Comparison of ENCODE assay signal across 21 cellular contexts in the genomic region with DNA sequence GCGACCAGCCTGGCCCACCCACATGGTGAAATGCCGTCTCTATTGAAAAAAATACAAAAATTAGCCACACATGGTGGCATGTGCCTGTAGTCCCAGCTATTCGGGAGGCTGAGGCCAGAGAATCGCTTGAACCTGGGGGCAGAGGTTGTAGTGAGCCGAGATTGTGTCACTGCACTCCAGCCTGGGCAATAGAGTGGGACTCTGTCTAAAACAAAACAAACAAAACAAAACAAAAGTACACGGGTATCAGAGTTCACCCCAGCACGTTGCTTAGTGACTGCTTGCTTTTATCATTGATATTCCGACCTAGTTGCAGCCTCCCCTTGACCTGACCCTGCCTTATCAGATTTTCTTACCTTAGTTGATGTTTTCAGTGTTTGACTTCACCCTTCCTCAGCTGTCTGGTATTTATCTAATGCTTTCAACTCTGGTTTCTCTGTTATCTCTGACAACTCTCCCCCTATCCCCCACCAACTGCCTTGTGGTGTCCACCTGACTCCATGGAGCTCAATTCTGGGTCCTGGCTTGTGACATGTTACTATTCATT. TPM values are rescaled to one million over a fixed set of nuclear protein-coding genes. Genes with fewer than 3 reads are reported as not detected.
A peak's percentile ranks its signal among the peaks of the same experiment; 100 is the strongest.
DNase-seq lines count a peak whose midpoint lies in the region; TF ChIP-seq lines count a peak whose summit lies in the region.
"Had no signal": no experiment of that assay in that cellular context is flagged by ENCODE, and none has a peak within 500 bp of the region (broad histone marks: within the 10 kb centered on the region; RNA-seq: fewer than 3 reads in every experiment).

No MANE protein-coding gene starts in this region.

- H3K27me3 Mint-ChIP-seq in Caco-2 (ENCODE audit: insufficient read depth, unreplicated experiment) (no peaks in the 10 kb centered on the region), progenitor cell of endocrine pancreas (no peaks in the 10 kb centered on the region)

- H3K9me3 ChIP-seq in Caco-2 (no peaks in the 10 kb centered on the region), Peyer's patch (no peaks in the 10 kb centered on the region), ascending aorta (no peaks in the 10 kb centered on the region)
- H3K9me3 ChIP-seq: BE2C had no signal

- H3K4me1 ChIP-seq in Caco-2: peaks cover 30% of the 10 kb centered on the region
- peaks cover 0 to 5% (median 2%) of the 10 kb centered on the region in 4 donors for H3K4me1 ChIP-seq in Peyer's patch
- no peaks in the 10 kb centered on the region for H3K4me1 ChIP-seq in ascending aorta
- H3K4me1 ChIP-seq: BE2C had no signal

- H3K9me3 Mint-ChIP-seq in Caco-2 (ENCODE audit: unreplicated experiment) (no peaks in the 10 kb centered on the region), progenitor cell of endocrine pancreas (ENCODE audit: low read depth) (no peaks in the 10 kb centered on the region)

- TF ChIP-seq POLR2A in Peyer's patch (IDR thresholded peaks at IDR 0.05): no peak

- POLR2A ChIA-PET in Caco-2 (lab: Charles Lee): no interaction called here

- no peaks in the 10 kb centered on the region for H3K27me3 ChIP-seq in Caco-2 (replicated peaks; ENCODE audit: control insufficient read depth, insufficient read depth, low read length)
- no peaks in the 10 kb centered on the region for H3K27me3 ChIP-seq in Peyer's patch
- H3K27me3 ChIP-seq in ascending aorta: no peaks in the 10 kb centered on the region

- DNase-seq in Caco-2: peak; percentile 69 to 70
- peak in 2 of 3 donors; percentile 63 to 66 for DNase-seq in Peyer's patch
- DNase-seq in left kidney (ENCODE audit: low read depth, low spot score): peak; percentile 21
- DNase-seq in progenitor cell of endocrine pancreas (ENCODE audit: low spot score, unreplicated experiment): no peak
- no peak for DNase-seq in NCI-H2171 (lab: John Stamatoyannopoulos, UW)
- DNase-seq in NCI-H146 treated with DMSO at 0.1 percent for 48 hours (lab: John Stamatoyannopoulos, UW; ENCODE audit: unreplicated experiment): no peak
- no peak for DNase-seq in ascending aorta (ENCODE audit: low spot score in 2 of 2)
- DNase-seq: BE2C; CD4-positive, CD25-positive, alpha-beta regulatory T cell; COR-L47; GF-D8; H7; MM.1S; NCI-H1092; NCI-H146; NCI-H2081 treated with DMSO at 0.1 percent for 48 hours; NCI-H2227 treated with DMSO at 0.1 percent for 48 hours; NCI-H510A treated with DMSO at 0.1 percent for 48 hours; NCI-H774; PC-9 had no signal

- intact Hi-C loops in Caco-2 (cut with micrococcal nuclease; ENCODE audit: unreplicated experiment): loop anchor here (1.0 kb wide), 1 partner anchor 53 kb away; no protein-coding TSS in a partner anchor
- intact Hi-C loops in ascending aorta (cut with DNase I): no loop called here

- H3K36me3 ChIP-seq in Caco-2 (ENCODE audit: control insufficient read depth, insufficient read depth, low read length) (no peaks in the 10 kb centered on the region), Peyer's patch (no peaks in the 10 kb centered on the region), ascending aorta (no peaks in the 10 kb centered on the region)
- H3K36me3 ChIP-seq: BE2C had no signal

- H3K27ac ChIP-seq in Peyer's patch (peak overlapping the region in 3 of 4 donors; percentile 32 to 80 (median 79)), ascending aorta (no peak overlapping the region)
- H3K27ac ChIP-seq: PC-9, SJSA1 had no signal

- H3K27ac Mint-ChIP-seq in Caco-2 (ENCODE audit: unreplicated experiment) (no peak overlapping the region), progenitor cell of endocrine pancreas (peak overlapping the region; percentile 84)
- H3K27ac Mint-ChIP-seq: CD4-positive, CD25-positive, alpha-beta regulatory T cell had no signal

- H3K4me3 Mint-ChIP-seq in Caco-2 (ENCODE audit: unreplicated experiment) (peak overlapping the region; percentile 2), progenitor cell of endocrine pancreas (ENCODE audit: low read depth) (peak overlapping the region; percentile 39)
- H3K4me3 Mint-ChIP-seq: CD4-positive, CD25-positive, alpha-beta regulatory T cell had no signal

- CTCF ChIA-PET in Caco-2 (lab: Charles Lee): no interaction called here

- H3K4me1 Mint-ChIP-seq in Caco-2 (ENCODE audit: low read depth, unreplicated experiment): peaks cover 14% of the 10 kb centered on the region
- H3K4me1 Mint-ChIP-seq in progenitor cell of endocrine pancreas (ENCODE audit: low read depth): peaks cover 52% of the 10 kb centered on the region

- H3K36me3 Mint-ChIP-seq in Caco-2 (ENCODE audit: insufficient read depth, unreplicated experiment) (no peaks in the 10 kb centered on the region), progenitor cell of endocrine pancreas (ENCODE audit: insufficient read depth) (peaks cover 3% of the 10 kb centered on the region)
- H3K36me3 Mint-ChIP-seq: CD4-positive, CD25-positive, alpha-beta regulatory T cell had no signal

- no peak overlapping the region for H3K4me3 ChIP-seq in Caco-2 (ENCODE audit: low read depth, low read length)
- H3K4me3 ChIP-seq in Peyer's patch: no peak overlapping the region
- H3K4me3 ChIP-seq in ascending aorta: no peak overlapping the region
- H3K4me3 ChIP-seq: PC-9, SJSA1 had no signal

- no TSS peak for BruUV-seq in Caco-2 (replicated peaks; lab: Mats Ljungman, UMichigan)

- no peak for TF ChIP-seq CTCF in Caco-2 (IDR thresholded peaks at IDR 0.05; ENCODE audit: insufficient read depth in 1 of 2, low read depth in 1 of 2, low read length in 1 of 2, severe bottlenecking in 1 of 2, unreplicated experiment in 1 of 2)
- no peak for TF ChIP-seq CTCF in Peyer's patch (IDR thresholded peaks at IDR 0.05)
- TF ChIP-seq CTCF in progenitor cell of endocrine pancreas (IDR thresholded peaks at IDR 0.05; ENCODE audit: unreplicated experiment): no peak
- no peak for TF ChIP-seq CTCF in ascending aorta (IDR thresholded peaks at IDR 0.05)

RNA-seq across cellular contexts. Expression of gene TLCD4, which starts 5.1 kb away (rescaled TPM):
- total RNA-seq in Caco-2 (2022): 14.1 TPM in 2 replicates
- total RNA-seq in Peyer's patch: 10 to 100 TPM in 3 of 4 donors, 1 to 10 TPM in 1; 2.5 to 18.9 (median 12.4) TPM
- 33.8 and 34.2 TPM in 2 replicates for total RNA-seq in progenitor cell of endocrine pancreas
- 2.7 TPM for total RNA-seq in ascending aorta
- total RNA-seq: CD4-positive, CD25-positive, alpha-beta regulatory T cell had no signal

RNA-seq across cellular contexts. Expression of gene ALG14, which starts 49.5 kb away (rescaled TPM):
- total RNA-seq in Caco-2 (2022) (4.5 and 6.1 TPM in 2 replicates), Peyer's patch (1 to 10 TPM in 3 of 4 donors, not detected in 1; 1.9 to 3.3 (median 2.6) TPM), progenitor cell of endocrine pancreas (9.7 and 10.5 TPM in 2 replicates), ascending aorta (not detected)

Comparison
In these comparisons a context has a peak if more than half of its experiments do, and no peak if none do; other contexts are left out.
1. DNase-seq: peak in Caco-2 (2 of 2), Peyer's patch (2 of 3) and left kidney (single experiment); none in progenitor cell of endocrine pancreas (single experiment), NCI-H2171 (single experiment), NCI-H146 treated with DMSO at 0.1 percent for 48 hours (single experiment) and ascending aorta (0 of 2).
2. H3K27ac ChIP-seq: peak in Peyer's patch (3 of 4); none in ascending aorta (0 of 2).